In the genomic region with DNA sequence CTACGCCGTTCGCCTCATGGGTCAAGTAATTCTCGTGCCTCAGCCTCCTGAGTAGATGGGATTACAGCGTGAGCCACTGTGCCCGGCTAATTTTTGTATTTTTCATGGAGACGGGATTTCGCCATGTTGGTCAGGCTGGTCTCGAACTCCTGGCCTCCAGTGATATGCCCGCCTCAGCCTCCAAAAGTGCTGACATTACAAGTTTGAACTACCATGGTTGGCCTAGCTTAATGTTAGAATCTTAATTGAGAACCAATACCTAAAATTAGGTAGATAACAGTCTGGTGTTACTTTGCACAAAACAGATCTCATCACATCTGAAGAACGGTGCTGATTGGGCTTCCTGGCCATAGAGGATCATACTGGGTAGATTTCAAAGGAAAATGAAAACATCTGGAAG, we compare ENCODE assay signal across 27 cellular contexts.
A peak's percentile ranks its signal among the peaks of the same experiment; 100 is the strongest.
DNase-seq lines count a peak whose midpoint lies in the region; ATAC-seq, FAIRE-seq and TF ChIP-seq lines count a peak whose summit lies in the region.
"Had no signal": no experiment of that assay in that cellular context is flagged by ENCODE, and none has a peak within 500 bp of the region (broad histone marks: within the 10 kb centered on the region; RNA-seq: fewer than 3 reads in every experiment).

No MANE protein-coding gene starts in this region.

- no peak overlapping the region for H3K4ac ChIP-seq in IMR-90 (ENCODE audit: low read depth, low read length)

- H2BK15ac ChIP-seq in IMR-90 (ENCODE audit: low read depth, low read length) = no peak overlapping the region

- ATAC-seq in A549 (no peak), IMR-90 (ENCODE audit: low read depth) (no peak)
- ATAC-seq: GM12878 had no signal

- no peak overlapping the region for H3K14ac ChIP-seq in IMR-90 (replicated peaks; ENCODE audit: low read depth, low read length)

- BruUV-seq in IMR-90 (replicated peaks; lab: Mats Ljungman, UMichigan) = no TSS peak

- FAIRE-seq in A549 (lab: Jason Lieb, UNC) = no peak
- no peak for FAIRE-seq in urothelium cell line (lab: Jason Lieb, UNC)
- FAIRE-seq: GM12878, GM12892, GM18507 had no signal

- no peak for TF ChIP-seq CTCF in A549 (IDR thresholded peaks at IDR 0.05)
- no peak for TF ChIP-seq CTCF in IMR-90 (conservative IDR thresholded peaks at IDR 0.05; ENCODE audit: low read depth, low read length)
- TF ChIP-seq CTCF in hepatocyte (IDR thresholded peaks at IDR 0.05; ENCODE audit: poor library complexity) = no peak

- H3K9me2 ChIP-seq in hepatocyte (replicated peaks; ENCODE audit: insufficient read depth) = no peaks in the 10 kb centered on the region

- H3K9me1 ChIP-seq in IMR-90 (ENCODE audit: insufficient read depth, low read length) = no peaks in the 10 kb centered on the region

- no peak overlapping the region for H3K4me3 ChIP-seq in A549
- H3K4me3 ChIP-seq in IMR-90 (ENCODE audit: insufficient read depth, low read depth, low read length) = no peak overlapping the region
- no peak overlapping the region for H3K4me3 ChIP-seq in hepatocyte
- H3K4me3 ChIP-seq: BLaER1, GM12878 had no signal

- H3K9ac ChIP-seq in IMR-90 (ENCODE audit: low read depth, low read length) = no peak overlapping the region
- H3K9ac ChIP-seq: BLaER1 had no signal

- no peak for TF ChIP-seq EP300 in A549 (IDR thresholded peaks at IDR 0.05)

- no peaks in the 10 kb centered on the region for H3K4me1 Mint-ChIP-seq in activated CD4-positive, alpha-beta T cell treated with anti-CD3 and anti-CD28 coated beads, Interleukin-2, amount 10 ng/mL, durations not matched to agents 24 days and 14 days
- H3K4me1 Mint-ChIP-seq: CD14-positive monocyte; CD4-positive, alpha-beta memory T cell; CD4-positive, CD25-positive, alpha-beta regulatory T cell; CD8-positive, alpha-beta memory T cell had no signal

- dilution Hi-C loops in IMR-90 (cut with HindIII; ENCODE audit: low sequenced_read_pairs, unreplicated experiment) = no loop called here

- no peaks in the 10 kb centered on the region for H4K20me1 ChIP-seq in IMR-90 (ENCODE audit: insufficient read depth, low read length)
- H4K20me1 ChIP-seq in hepatocyte (ENCODE audit: insufficient read depth, poor library complexity, severe bottlenecking) = peaks cover 3% of the 10 kb centered on the region
- H4K20me1 ChIP-seq: BLaER1 had no signal

- no peak overlapping the region for H2AFZ ChIP-seq in IMR-90 (replicated peaks; ENCODE audit: low read length, poor library complexity)
- no peak overlapping the region for H2AFZ ChIP-seq in hepatocyte

- H4K5ac ChIP-seq in IMR-90 (ENCODE audit: low read depth, low read length) = no peak overlapping the region

- no peaks in the 10 kb centered on the region for H3K9me3 ChIP-seq in A549
- H3K9me3 ChIP-seq in IMR-90 (ENCODE audit: control insufficient read depth, insufficient read depth, low read length) = no peaks in the 10 kb centered on the region
- H3K9me3 ChIP-seq in hepatocyte (ENCODE audit: low read depth) = no peaks in the 10 kb centered on the region
- H3K9me3 ChIP-seq: BE2C, BLaER1 had no signal

- no peak overlapping the region for H2BK120ac ChIP-seq in IMR-90 (ENCODE audit: low read depth, low read length)

- WGBS in A549 (ENCODE audit: missing lambda C conversion rate) = 89% methylated on average over 11 of the region's 11 CpGs
- 94% methylated on average over 8 of the region's 11 CpGs; no CpG with 5 or more reads in 1 of the 2 experiments for WGBS in IMR-90 (ENCODE audit: extremely low coverage in 2 of 2, insufficient read length in 1 of 2), 2 experiments
- WGBS in hepatocyte (ENCODE audit: low lambda C conversion rate, missing lambda C conversion rate) = 98% methylated on average over 11 of the region's 11 CpGs

- no peak overlapping the region for H3K4me3 Mint-ChIP-seq in activated CD4-positive, alpha-beta T cell treated with anti-CD3 and anti-CD28 coated beads, Interleukin-2, amount 10 ng/mL, durations not matched to agents 24 days and 14 days
- H3K4me3 Mint-ChIP-seq: CD14-positive monocyte; CD4-positive, alpha-beta memory T cell; CD4-positive, CD25-positive, alpha-beta regulatory T cell; CD8-positive, alpha-beta memory T cell had no signal

- TF ChIP-seq RAD21 in A549 (conservative IDR thresholded peaks at IDR 0.05 in 1 of 2, IDR thresholded peaks at IDR 0.05 in 1 of 2) (no peak), IMR-90 (IDR thresholded peaks at IDR 0.05; ENCODE audit: low read length) (no peak)

- no peaks in the 10 kb centered on the region for H3K27me3 Mint-ChIP-seq in activated CD4-positive, alpha-beta T cell treated with anti-CD3 and anti-CD28 coated beads, Interleukin-2, amount 10 ng/mL, durations not matched to agents 24 days and 14 days
- H3K27me3 Mint-ChIP-seq: CD4-positive, CD25-positive, alpha-beta regulatory T cell had no signal

- H4K91ac ChIP-seq in IMR-90 (ENCODE audit: insufficient read depth, low read depth, low read length) = no peak overlapping the region

- no peak overlapping the region for H2BK5ac ChIP-seq in IMR-90 (ENCODE audit: low read depth, low read length, poor library complexity, severe bottlenecking)

- H3K56ac ChIP-seq in IMR-90 (ENCODE audit: extremely low read depth, insufficient read depth, low read length) = no peak overlapping the region

- no peak overlapping the region for H3K23ac ChIP-seq in IMR-90 (ENCODE audit: low read depth, low read length)

- TF ChIP-seq POLR2A in A549 (IDR thresholded peaks at IDR 0.05; ENCODE audit: low read length) = no peak
- no peak for TF ChIP-seq POLR2A in IMR-90 (IDR thresholded peaks at IDR 0.05; ENCODE audit: low read depth, low read length)

- intact Hi-C loops in activated CD4-positive, alpha-beta T cell treated with anti-CD3 and anti-CD28 coated beads, Interleukin-2, amount 10 ng/mL, durations not matched to agents 24 days and 14 days (cut with micrococcal nuclease) = no loop called here
- intact Hi-C loops in IMR-90 (cut with micrococcal nuclease) (no loop called here), posterior cingulate gyrus (cut with DNase I) (no loop called here)

- no peak overlapping the region for H4K8ac ChIP-seq in IMR-90 (ENCODE audit: low read depth in 2 of 2, low read length in 2 of 2)

- H3K79me2 ChIP-seq in hepatocyte = no peaks in the 10 kb centered on the region

- H3K4me1 ChIP-seq in A549 = no peaks in the 10 kb centered on the region
- H3K4me1 ChIP-seq in IMR-90 (ENCODE audit: control insufficient read depth, insufficient read depth, low read length) = no peaks in the 10 kb centered on the region
- H3K4me1 ChIP-seq in hepatocyte (ENCODE audit: insufficient read depth) = peaks cover 10% of the 10 kb centered on the region
- H3K4me1 ChIP-seq: BE2C had no signal

- no peak overlapping the region for H3K4me2 ChIP-seq in A549
- no peak overlapping the region for H3K4me2 ChIP-seq in IMR-90 (ENCODE audit: low read depth, low read length)
- no peak overlapping the region for H3K4me2 ChIP-seq in hepatocyte
- H3K4me2 ChIP-seq: BLaER1 had no signal

- H3K9me3 Mint-ChIP-seq in activated CD4-positive, alpha-beta T cell treated with anti-CD3 and anti-CD28 coated beads, Interleukin-2, amount 10 ng/mL, durations not matched to agents 24 days and 14 days = peaks cover 4% of the 10 kb centered on the region

- no peak overlapping the region for H3K27ac ChIP-seq in A549
- H3K27ac ChIP-seq in IMR-90 (ENCODE audit: insufficient read depth, low read length) = no peak overlapping the region
- H3K27ac ChIP-seq in hepatocyte = peak overlapping the region; percentile 49
- H3K27ac ChIP-seq: 22Rv1, BLaER1 had no signal

- in situ Hi-C loops in IMR-90 (cut with MboI; ENCODE audit: low sequenced_read_pairs) = no loop called here

- H3K27ac Mint-ChIP-seq in activated CD4-positive, alpha-beta T cell treated with anti-CD3 and anti-CD28 coated beads, Interleukin-2, amount 10 ng/mL, durations not matched to agents 24 days and 14 days = no peak overlapping the region
- H3K27ac Mint-ChIP-seq: CD14-positive monocyte; CD4-positive, alpha-beta memory T cell; CD4-positive, CD25-positive, alpha-beta regulatory T cell; CD8-positive, alpha-beta memory T cell had no signal

- DNase-seq in activated CD4-positive, alpha-beta T cell treated with anti-CD3 and anti-CD28 coated beads, Interleukin-2, amount 10 ng/mL, durations not matched to agents 24 days and 14 days = peak; percentile 8
- no peak for DNase-seq in activated CD4-positive, alpha-beta T cell treated with anti-CD3 and anti-CD28 coated beads for 4 hours
- DNase-seq in A549 (ENCODE audit: low read depth in 1 of 2, low spot score in 1 of 2) (no peak), IMR-90 (no peak), hepatocyte (ENCODE audit: low spot score) (no peak), posterior cingulate gyrus (no peak), urothelium cell line (ENCODE audit: low spot score) (no peak)
- DNase-seq: ACHN; BE2C; C1 segment of cervical spinal cord; CD4-positive, alpha-beta memory T cell; CD4-positive, CD25-positive, alpha-beta regulatory T cell; CD8-positive, alpha-beta memory T cell; COR-L47; DMS 273 treated with DMSO at 0.1 percent for 48 hours; DMS153; DMS53; DMS79; DND-41; EL; GDM1 had no signal

- CTCF ChIA-PET in A549 (lab: Yijun Ruan, JAX) = interaction anchor here (0.7 to 1.9 kb wide), 2 partner anchors 29 to 157 kb away, joined by 4 to 5 read pairs; no protein-coding TSS in a partner anchor
- CTCF ChIA-PET in IMR-90 (lab: Yijun Ruan, JAX) = interaction anchor here (1.4 kb wide), 1 partner anchor 9 kb away, joined by 3 read pairs; no protein-coding TSS in a partner anchor

- H2AK5ac ChIP-seq in IMR-90 (ENCODE audit: low read depth, low read length) = no peak overlapping the region

- no peaks in the 10 kb centered on the region for H3K79me1 ChIP-seq in IMR-90 (ENCODE audit: low read depth in 1 of 2, low read length in 2 of 2)

- POLR2A ChIA-PET in A549 (lab: Yijun Ruan, JAX) = no interaction called here
- POLR2A ChIA-PET in IMR-90 (lab: Charles Lee; ENCODE audit: unreplicated experiment) = no interaction called here

- no peaks in the 10 kb centered on the region for H3K36me3 Mint-ChIP-seq in activated CD4-positive, alpha-beta T cell treated with anti-CD3 and anti-CD28 coated beads, Interleukin-2, amount 10 ng/mL, durations not matched to agents 24 days and 14 days (ENCODE audit: low read depth)
- H3K36me3 Mint-ChIP-seq: CD14-positive monocyte; CD4-positive, alpha-beta memory T cell; CD4-positive, CD25-positive, alpha-beta regulatory T cell; CD8-positive, alpha-beta memory T cell had no signal

- H3K27me3 ChIP-seq in IMR-90 (ENCODE audit: control insufficient read depth, insufficient read depth, low read length) (no peaks in the 10 kb centered on the region), hepatocyte (no peaks in the 10 kb centered on the region)
- H3K27me3 ChIP-seq: BE2C, BLaER1 had no signal

- H3K36me3 ChIP-seq in IMR-90 (ENCODE audit: control insufficient read depth, insufficient read depth, low read length) (no peaks in the 10 kb centered on the region), hepatocyte (replicated peaks; ENCODE audit: insufficient read depth, low read depth) (no peaks in the 10 kb centered on the region)
- H3K36me3 ChIP-seq: BE2C, BLaER1 had no signal

- H2AK9ac ChIP-seq in IMR-90 (replicated peaks; ENCODE audit: low read depth, low read length, poor library complexity) = no peak overlapping the region

- no peak overlapping the region for H2BK20ac ChIP-seq in IMR-90 (ENCODE audit: low read depth, low read length)

- H3K18ac ChIP-seq in IMR-90 (ENCODE audit: low read depth, low read length) = no peak overlapping the region

TF ChIP-seq in A549, 52 proteins besides CTCF, POLR2A, EP300 and RAD21 (continues in another document):
- TF ChIP-seq CBX8 (IDR thresholded peaks at IDR 0.05) = no peak

TF ChIP-seq in IMR-90, 13 proteins besides CTCF, POLR2A, EP300 and RAD21 (continues in another document):
- TF ChIP-seq FOS (IDR thresholded peaks at IDR 0.05; ENCODE audit: low read depth, low read length) = no peak
